12 cellular contexts compared by ENCODE assay signal in genomic region chr1:28249879-28250295, GRCh38. TPM values are rescaled to one million over a fixed set of nuclear protein-coding genes. Genes with fewer than 3 reads are reported as not detected.
A peak's percentile ranks its signal among the peaks of the same experiment; 100 is the strongest.
DNase-seq lines count a peak whose midpoint lies in the region; ATAC-seq, FAIRE-seq and TF ChIP-seq lines count a peak whose summit lies in the region.
"Had no signal": no experiment of that assay in that cellular context is flagged by ENCODE, and none has a peak within 500 bp of the region (broad histone marks: within the 10 kb centered on the region; RNA-seq: fewer than 3 reads in every experiment).

No MANE protein-coding gene starts in this region.

- H2BK15ac ChIP-seq in H1 (ENCODE audit: low read length), result no peak overlapping the region

- peaks cover 1% of the 10 kb centered on the region for H3K27me3 Mint-ChIP-seq in activated T-helper 2 cell treated with anti-CD3 and anti-CD28 coated beads, Interferon-gamma antibody, Interleukin-2, Interleukin-4, amounts not matched to agents 10 μg/mL and 5 μg/mL and 100 μg/mL, durations not matched to agents 14 hours and 24 hours and 36 hours (ENCODE audit: low read depth)
- H3K27me3 Mint-ChIP-seq: effector memory CD8-positive, alpha-beta T cell had no signal

- H3K4me3 ChIP-seq in cardiac muscle cell, result no peak overlapping the region
- peak overlapping the region in 1 of 2 experiments; percentile 5; a peak in 1 of 4 replicates for H3K4me3 ChIP-seq in Panc1 (ENCODE audit: low read depth in 2 of 2, low read length in 2 of 2)
- no peak overlapping the region for H3K4me3 ChIP-seq in H1 (ENCODE audit: extremely low read depth in 1 of 4, insufficient read depth in 2 of 4, low read depth in 3 of 4, low read length in 4 of 4)
- H3K4me3 ChIP-seq in stomach, result no peak overlapping the region
- H3K4me3 ChIP-seq: MG63, sigmoid colon had no signal

- intact Hi-C loops in cardiac septum (cut with DNase I), result loop anchor here (2.0 to 5.0 kb wide), 4 partner anchors 79 to 352 kb away; partner anchors contain the start of genes MED18, PHACTR4 and RCC1
- intact Hi-C loops in Panc1 (cut with micrococcal nuclease; ENCODE audit: unreplicated experiment), result loop anchor here (2.0 kb wide), 2 partner anchors 111 to 119 kb away; partner anchors contain the start of gene PHACTR4
- intact Hi-C loops in stomach (cut with DNase I; ENCODE audit: low total_unique reads), result no loop called here
- intact Hi-C loops in activated T-helper 2 cell treated with anti-CD3 and anti-CD28 coated beads, Interferon-gamma antibody, Interleukin-2, Interleukin-4, amounts not matched to agents 10 μg/mL and 5 μg/mL and 100 μg/mL, durations not matched to agents 14 hours and 24 hours and 36 hours (cut with micrococcal nuclease), result loop anchor here (1.0 to 10.0 kb wide), 6 partner anchors 77 to 415 kb away; partner anchors contain the start of genes GMEB1, PHACTR4 and RCC1

- FAIRE-seq in H1 (lab: Jason Lieb, UNC), result no peak

- TF ChIP-seq CTCF in cardiac muscle cell (IDR thresholded peaks at IDR 0.05; ENCODE audit: low read depth, low read length) (no peak), Panc1 (IDR thresholded peaks at IDR 0.05) (no peak), H1 (IDR thresholded peaks at IDR 0.05; ENCODE audit: control extremely low read depth in 1 of 3, insufficient read depth in 1 of 3, low read depth in 1 of 3, low read length in 3 of 3) (no peak), stomach (IDR thresholded peaks at IDR 0.05) (no peak)

- no peak overlapping the region for H2BK120ac ChIP-seq in H1 (replicated peaks; ENCODE audit: low read depth, low read length)

- H3K4me1 ChIP-seq in cardiac muscle cell (ENCODE audit: low read depth), result peaks cover 21% of the 10 kb centered on the region
- peaks cover 29% of the 10 kb centered on the region for H3K4me1 ChIP-seq in Panc1 (ENCODE audit: control insufficient read depth, insufficient read depth, low read length)
- peaks cover 6 to 19% (median 10%) of the 10 kb centered on the region in 4 experiments; a peak in 6 of 7 replicates for H3K4me1 ChIP-seq in H1 (replicated peaks in 1 of 4; ENCODE audit: control insufficient read depth in 3 of 4, insufficient read depth in 4 of 4, low read length in 3 of 4)
- peaks cover 27 to 59% (median 41%) of the 10 kb centered on the region in 4 donors for H3K4me1 ChIP-seq in stomach

- no peak overlapping the region for H4K8ac ChIP-seq in H1 (ENCODE audit: extremely low read depth, insufficient read depth, low read length)

- H3K56ac ChIP-seq in H1 (replicated peaks; ENCODE audit: insufficient read length, low read depth, low read length), result no peak overlapping the region

- H3K23me2 ChIP-seq in H1 (ENCODE audit: low read depth, low read length), result no peaks in the 10 kb centered on the region

- no peak overlapping the region; the same call in 1 of the 2 replicates for H3K18ac ChIP-seq in H1 (ENCODE audit: extremely low read depth, low read length)

- H2BK20ac ChIP-seq in H1 (ENCODE audit: low read length), result peak overlapping the region; percentile 53

- H2AK5ac ChIP-seq in H1 (ENCODE audit: low read depth, low read length), result peak overlapping the region; percentile 20; the same call in 1 of the 2 replicates

- CTCF ChIA-PET in Panc1 (lab: Charles Lee) (interaction anchor here (1.3 to 3.4 kb wide), 3 partner anchors 8 to 118 kb away, joined by 4 to 39 read pairs (median 10); no protein-coding TSS in a partner anchor), H1 (lab: Charles Lee; ENCODE audit: partially characterized antibody) (interaction anchor here (0.6 to 5.0 kb wide), 22 partner anchors 8 to 354 kb away, joined by 3 to 61 read pairs (median 6); partner anchors contain the start of genes ATP5IF1 and SESN2), HEK293T (lab: Yijun Ruan, JAX) (interaction anchor here (0.7 to 2.4 kb wide), 7 partner anchors 8 to 371 kb away, joined by 3 to 20 read pairs (median 5); partner anchors contain the start of gene SESN2)

- no TSS peak for BruUV-seq in Panc1 (replicated peaks; lab: Mats Ljungman, UMichigan)

- H3K27me3 ChIP-seq in cardiac muscle cell, result no peaks in the 10 kb centered on the region
- no peaks in the 10 kb centered on the region for H3K27me3 ChIP-seq in Panc1 (ENCODE audit: control insufficient read depth, insufficient read depth, low read length)
- H3K27me3 ChIP-seq in H1 (replicated peaks in 1 of 4; ENCODE audit: control insufficient read depth in 3 of 4, extremely low read depth in 1 of 4, insufficient read depth in 3 of 4, low read length in 3 of 4), result no peaks in the 10 kb centered on the region
- no peaks in the 10 kb centered on the region for H3K27me3 ChIP-seq in stomach
- H3K27me3 ChIP-seq: MG63, sigmoid colon had no signal

- H3K79me1 ChIP-seq in H1 (ENCODE audit: low read depth, low read length), result no peaks in the 10 kb centered on the region

- H3K4me3 Mint-ChIP-seq in activated T-helper 2 cell treated with anti-CD3 and anti-CD28 coated beads, Interferon-gamma antibody, Interleukin-2, Interleukin-4, amounts not matched to agents 10 μg/mL and 5 μg/mL and 100 μg/mL, durations not matched to agents 14 hours and 24 hours and 36 hours (ENCODE audit: low read depth), result no peak overlapping the region

- no peak overlapping the region for H3K23ac ChIP-seq in H1 (ENCODE audit: insufficient read length)

- H3K4me2 ChIP-seq in H1 (ENCODE audit: insufficient read depth in 1 of 2, low read depth in 2 of 2, low read length in 2 of 2), result no peak overlapping the region

- in situ Hi-C loops in Panc1 (cut with HindIII; ENCODE audit: low pct_unique_long_range_greater_than_20kb, low sequenced_read_pairs), result loop anchor here (10.0 kb wide), 1 partner anchor 95 kb away; no protein-coding TSS in a partner anchor

- H3K36me3 ChIP-seq in cardiac muscle cell, result no peaks in the 10 kb centered on the region
- H3K36me3 ChIP-seq in Panc1 (ENCODE audit: control insufficient read depth, insufficient read depth, low read length), result no peaks in the 10 kb centered on the region
- H3K36me3 ChIP-seq in H1 (ENCODE audit: control insufficient read depth in 2 of 4, insufficient read depth in 4 of 4, low read length in 3 of 4), result no peaks in the 10 kb centered on the region
- H3K36me3 ChIP-seq in stomach, result no peaks in the 10 kb centered on the region
- H3K36me3 ChIP-seq: MG63, sigmoid colon had no signal

- peak overlapping the region; percentile 34 for H4K91ac ChIP-seq in H1 (replicated peaks; ENCODE audit: insufficient read length, low read length)

- TF ChIP-seq POLR2A in H1 (IDR thresholded peaks at IDR 0.05; ENCODE audit: control extremely low read depth in 1 of 2, low read depth in 2 of 2, low read length in 2 of 2) (no peak), stomach (IDR thresholded peaks at IDR 0.05) (no peak)

- H3K36me3 Mint-ChIP-seq in activated T-helper 2 cell treated with anti-CD3 and anti-CD28 coated beads, Interferon-gamma antibody, Interleukin-2, Interleukin-4, amounts not matched to agents 10 μg/mL and 5 μg/mL and 100 μg/mL, durations not matched to agents 14 hours and 24 hours and 36 hours (ENCODE audit: low read depth), result no peaks in the 10 kb centered on the region

- no peak overlapping the region for H3K14ac ChIP-seq in H1 (ENCODE audit: insufficient read length)

- ATAC-seq in Panc1, result no peak
- ATAC-seq: effector memory CD8-positive, alpha-beta T cell had no signal

- no peak for TF ChIP-seq RAD21 in H1 (IDR thresholded peaks at IDR 0.05 in 1 of 2, conservative IDR thresholded peaks at IDR 0.05 in 1 of 2; ENCODE audit: low read depth in 2 of 2, low read length in 2 of 2)

- TF ChIP-seq EP300 in H1 (IDR thresholded peaks at IDR 0.05; ENCODE audit: borderline replicate concordance in 1 of 2, low read depth in 2 of 2, low read length in 2 of 2) (no peak), stomach (IDR thresholded peaks at IDR 0.05) (no peak)

- H2BK5ac ChIP-seq in H1 (ENCODE audit: low read depth, low read length), result peak overlapping the region; percentile 84

- POLR2A ChIA-PET in Panc1 (lab: Charles Lee), result interaction anchor here (0.8 to 1.4 kb wide), 3 partner anchors 79 to 161 kb away, joined by 3 to 22 read pairs (median 7); partner anchors contain the start of genes EYA3 and MED18
- POLR2A ChIA-PET in H1 (lab: Charles Lee; ENCODE audit: partially characterized antibody), result interaction anchor here (0.5 to 12.3 kb wide), 16 partner anchors 13 to 266 kb away, joined by 3 to 296 read pairs (median 10); partner anchors contain the start of genes ATP5IF1, MED18, PHACTR4 and RCC1
- POLR2A ChIA-PET in HEK293T (lab: Yijun Ruan, JAX), result interaction anchor here (1.0 to 7.1 kb wide), 15 partner anchors 11 to 332 kb away, joined by 3 to 89 read pairs (median 5); partner anchors contain the start of genes ATP5IF1, MED18, PHACTR4 and SESN2

- H3K27ac Mint-ChIP-seq in activated T-helper 2 cell treated with anti-CD3 and anti-CD28 coated beads, Interferon-gamma antibody, Interleukin-2, Interleukin-4, amounts not matched to agents 10 μg/mL and 5 μg/mL and 100 μg/mL, durations not matched to agents 14 hours and 24 hours and 36 hours, result no peak overlapping the region

- DNase-seq in cardiac muscle cell (ENCODE audit: low read depth in 1 of 2, low spot score in 1 of 2), result no peak
- DNase-seq in cardiac septum (ENCODE audit: low spot score), result no peak
- DNase-seq in Panc1 (ENCODE audit: low read depth, low spot score), result no peak
- DNase-seq in H1 (ENCODE audit: low read depth in 1 of 2, low spot score in 2 of 2), result no peak
- no peak for DNase-seq in stomach
- no peak for DNase-seq in HEK293T (ENCODE audit: extremely low spot score)
- DNase-seq in SW480 (ENCODE audit: low spot score), result no peak
- DNase-seq in activated T-helper 2 cell treated with anti-CD3 and anti-CD28 coated beads, Interferon-gamma antibody, Interleukin-2, Interleukin-4, amounts not matched to agents 10 μg/mL and 5 μg/mL and 100 μg/mL, durations not matched to agents 14 hours and 24 hours and 36 hours (ENCODE audit: low spot score), result no peak
- DNase-seq: effector memory CD8-positive, alpha-beta T cell; NCI-H526 had no signal

- no peaks in the 10 kb centered on the region for H3K79me2 ChIP-seq in H1 (ENCODE audit: control insufficient read depth in 1 of 2, insufficient read depth in 2 of 2, low read length in 2 of 2)

- H3K27ac ChIP-seq in cardiac muscle cell, result peak overlapping the region; percentile 11
- peak overlapping the region; percentile 77; the same call in 1 of the 2 replicates for H3K27ac ChIP-seq in Panc1 (ENCODE audit: low read length)
- no peak overlapping the region for H3K27ac ChIP-seq in H1 (ENCODE audit: low read depth, low read length)
- peak overlapping the region; percentile 13 to 96 (median 89) for H3K27ac ChIP-seq in stomach

- H3K9ac ChIP-seq in H1 (replicated peaks in 1 of 4; ENCODE audit: extremely low read depth in 1 of 4, low read depth in 3 of 4, low read length in 3 of 4), result no peak overlapping the region

- H4K5ac ChIP-seq in H1 (ENCODE audit: insufficient read length, low read depth, low read length), result peak overlapping the region; percentile 9

- peak overlapping the region; percentile 72 for H2BK12ac ChIP-seq in H1 (ENCODE audit: low read depth, low read length)

- no peaks in the 10 kb centered on the region for H4K20me1 ChIP-seq in H1 (replicated peaks in 1 of 2; ENCODE audit: control insufficient read depth in 1 of 2, insufficient read depth in 2 of 2, low read length in 2 of 2)

- H3K4me1 Mint-ChIP-seq in activated T-helper 2 cell treated with anti-CD3 and anti-CD28 coated beads, Interferon-gamma antibody, Interleukin-2, Interleukin-4, amounts not matched to agents 10 μg/mL and 5 μg/mL and 100 μg/mL, durations not matched to agents 14 hours and 24 hours and 36 hours (ENCODE audit: low read depth), result peaks cover 33% of the 10 kb centered on the region

- 74% methylated on average over 4 of the region's 4 CpGs; no CpG with 5 or more reads in 1 of the 2 experiments for WGBS in H1 (ENCODE audit: extremely low coverage in 1 of 2, insufficient coverage in 1 of 2, insufficient read length in 1 of 2, insufficient replicate concordance in 2 of 2, low coverage in 1 of 2, low lambda C conversion rate in 2 of 2, missing lambda C conversion rate in 1 of 2), 2 experiments
- 48 to 53% (median 50%) methylated on average over 4 of the region's 4 CpGs for WGBS in stomach, 5 donors

- H3K4ac ChIP-seq in H1 (replicated peaks; ENCODE audit: insufficient read length, low read depth, low read length), result peak overlapping the region; percentile 6

- H3K9me3 ChIP-seq in cardiac muscle cell (ENCODE audit: low read depth) (no peaks in the 10 kb centered on the region), Panc1 (ENCODE audit: control insufficient read depth, insufficient read depth, low read depth, low read length) (no peaks in the 10 kb centered on the region), H1 (ENCODE audit: insufficient read depth in 2 of 2, low read depth in 1 of 2, low read length in 1 of 2) (no peaks in the 10 kb centered on the region), stomach (no peaks in the 10 kb centered on the region)
- H3K9me3 ChIP-seq: MG63, sigmoid colon had no signal

- H3K9me3 Mint-ChIP-seq in activated T-helper 2 cell treated with anti-CD3 and anti-CD28 coated beads, Interferon-gamma antibody, Interleukin-2, Interleukin-4, amounts not matched to agents 10 μg/mL and 5 μg/mL and 100 μg/mL, durations not matched to agents 14 hours and 24 hours and 36 hours, result no peaks in the 10 kb centered on the region
- H3K9me3 Mint-ChIP-seq: effector memory CD8-positive, alpha-beta T cell had no signal

- H2AFZ ChIP-seq in H1 (ENCODE audit: low read length), result 0 out of 2 replicates have a peak overlapping the region, but pooled peaks have one; percentile 0

RNA-seq across cellular contexts. Expression of gene SESN2, which starts 9.4 kb away (rescaled TPM):
- total RNA-seq in cardiac muscle cell (22.3 and 24.6 TPM in 2 replicates), cardiac septum (4.7 TPM), Panc1 (2021; ENCODE audit: unreplicated experiment) (19.7 TPM), stomach (10 to 100 TPM in 1 of 5 donors, 1 to 10 TPM in 4; 2.3 to 20.3 (median 3.3) TPM)
- polyA plus RNA-seq in cardiac muscle cell (24.5 and 24.8 TPM in 2 replicates), H1 (2011; rRNA removed) (33.0 and 54.4 TPM in 2 replicates), stomach (10 to 100 TPM in 1 of 3 donors, 1 to 10 TPM in 2; 6.7 to 11.5 (median 7.9) TPM)
- 20.8 TPM for polyA plus RNA-seq in Panc1 (2012; ENCODE audit: insufficient read length)
- total RNA-seq in H1 (2021; fragmentation: NEBNext Ultra II Directional; extraction: Animal tissue kit (Norgen Biotek cat#: 25700)), result 22.6 and 25.1 TPM in 2 replicates
- polyA plus RNA-seq in H1 (2011; cell fraction: cytosol; rRNA removed), result 37.0 TPM
- polyA plus RNA-seq in H1 (2011; cell fraction: nucleus; rRNA removed), result 57.7 TPM
- polyA plus RNA-seq in H1 (2012, experiment 1 of 2), result 21.4 to 30.0 TPM (median 25.6 TPM) in 4 replicates
- 37.1 TPM for polyA plus RNA-seq in H1 (2012, experiment 2 of 2)
- 20.7 TPM for polyA plus RNA-seq in H1 (2013, experiment 1 of 2)
- polyA plus RNA-seq in H1 (2013, experiment 2 of 2), result 19.6 TPM
- 35.6 and 41.8 TPM in 2 replicates for polyA minus RNA-seq in H1 (2011; rRNA and poly(A)+ RNA removed)
- polyA minus RNA-seq in H1 (2011; cell fraction: cytosol; rRNA and poly(A)+ RNA removed), result 33.8 TPM
- 23.1 TPM for polyA minus RNA-seq in H1 (2011; cell fraction: nucleus; rRNA and poly(A)+ RNA removed)
- total RNA-seq in activated T-helper 2 cell treated with anti-CD3 and anti-CD28 coated beads, Interferon-gamma antibody, Interleukin-2, Interleukin-4, amounts not matched to agents 10 μg/mL and 5 μg/mL and 100 μg/mL, durations not matched to agents 14 hours and 24 hours and 36 hours, result 7.1 and 7.9 TPM in 2 replicates

RNA-seq across cellular contexts. Expression of gene ATP5IF1, which starts 14.0 kb away (rescaled TPM):
- total RNA-seq in cardiac muscle cell (1,032 and 1,070 TPM in 2 replicates), cardiac septum (423 TPM), Panc1 (2021; ENCODE audit: unreplicated experiment) (94.5 TPM), stomach (100 to 1,000 TPM; 146 to 548 (median 341) TPM)
- polyA plus RNA-seq in cardiac muscle cell (966 and 1,056 TPM in 2 replicates), H1 (2011; rRNA removed) (242 and 292 TPM in 2 replicates), stomach (100 to 1,000 TPM; 520 to 559 (median 540) TPM)
- 228 TPM for polyA plus RNA-seq in Panc1 (2012; ENCODE audit: insufficient read length)
- 198 and 202 TPM in 2 replicates for total RNA-seq in H1 (2021; fragmentation: NEBNext Ultra II Directional; extraction: Animal tissue kit (Norgen Biotek cat#: 25700))
- 541 TPM for polyA plus RNA-seq in H1 (2011; cell fraction: cytosol; rRNA removed)
- 149 TPM for polyA plus RNA-seq in H1 (2011; cell fraction: nucleus; rRNA removed)
- 353 to 427 TPM (median 404 TPM) in 4 replicates for polyA plus RNA-seq in H1 (2012, experiment 1 of 2)
- polyA plus RNA-seq in H1 (2012, experiment 2 of 2), result 148 TPM
- 547 TPM for polyA plus RNA-seq in H1 (2013, experiment 1 of 2)
- polyA plus RNA-seq in H1 (2013, experiment 2 of 2), result 580 TPM
- 16.3 and 22.7 TPM in 2 replicates for polyA minus RNA-seq in H1 (2011; rRNA and poly(A)+ RNA removed)
- polyA minus RNA-seq in H1 (2011; cell fraction: cytosol; rRNA and poly(A)+ RNA removed), result 88.7 TPM
- 56.0 TPM for polyA minus RNA-seq in H1 (2011; cell fraction: nucleus; rRNA and poly(A)+ RNA removed)
- 134 and 137 TPM in 2 replicates for total RNA-seq in activated T-helper 2 cell treated with anti-CD3 and anti-CD28 coated beads, Interferon-gamma antibody, Interleukin-2, Interleukin-4, amounts not matched to agents 10 μg/mL and 5 μg/mL and 100 μg/mL, durations not matched to agents 14 hours and 24 hours and 36 hours

RNA-seq across cellular contexts. Expression of gene DNAJC8, which starts 17.1 kb away (rescaled TPM):
- total RNA-seq in cardiac muscle cell (51.9 and 72.3 TPM in 2 replicates), cardiac septum (54.1 TPM), Panc1 (2021; ENCODE audit: unreplicated experiment) (127 TPM), stomach (100 to 1,000 TPM in 1 of 5 donors, 10 to 100 TPM in 4; 38.4 to 111 (median 79.7) TPM)
- polyA plus RNA-seq in cardiac muscle cell (117 and 137 TPM in 2 replicates), H1 (2011; rRNA removed) (74.1 and 116 TPM in 2 replicates), stomach (10 to 100 TPM; 59.5 to 75.6 (median 73.2) TPM)
- 94.8 TPM for polyA plus RNA-seq in Panc1 (2012; ENCODE audit: insufficient read length)
- 129 and 134 TPM in 2 replicates for total RNA-seq in H1 (2021; fragmentation: NEBNext Ultra II Directional; extraction: Animal tissue kit (Norgen Biotek cat#: 25700))
- polyA plus RNA-seq in H1 (2011; cell fraction: cytosol; rRNA removed), result 105 TPM
- 44.7 TPM for polyA plus RNA-seq in H1 (2011; cell fraction: nucleus; rRNA removed)
- polyA plus RNA-seq in H1 (2012, experiment 1 of 2), result 116 to 133 TPM (median 119 TPM) in 4 replicates
- 116 TPM for polyA plus RNA-seq in H1 (2012, experiment 2 of 2)
- polyA plus RNA-seq in H1 (2013, experiment 1 of 2), result 155 TPM
- polyA plus RNA-seq in H1 (2013, experiment 2 of 2), result 156 TPM
- polyA minus RNA-seq in H1 (2011; rRNA and poly(A)+ RNA removed), result 31.2 and 38.8 TPM in 2 replicates
- polyA minus RNA-seq in H1 (2011; cell fraction: cytosol; rRNA and poly(A)+ RNA removed), result 19.2 TPM
- 23.8 TPM for polyA minus RNA-seq in H1 (2011; cell fraction: nucleus; rRNA and poly(A)+ RNA removed)
- total RNA-seq in activated T-helper 2 cell treated with anti-CD3 and anti-CD28 coated beads, Interferon-gamma antibody, Interleukin-2, Interleukin-4, amounts not matched to agents 10 μg/mL and 5 μg/mL and 100 μg/mL, durations not matched to agents 14 hours and 24 hours and 36 hours, result 96.2 and 98.9 TPM in 2 replicates
